1 cellular context compared by ENCODE assay signal in genomic region chr11:127109796-127110195, GRCh38.
TF ChIP-seq lines count a peak whose summit lies in the region.

No MANE protein-coding gene starts in this region.

TF ChIP-seq in GM23338, 12 proteins besides CTCF, POLR2A, EP300 and RAD21 (continued from another document):
- TF ChIP-seq ZNF462 (CRISPR knock-in tag; IDR thresholded peaks at IDR 0.05) (no peak), REST (IDR thresholded peaks at IDR 0.05; ENCODE audit: unreplicated experiment) (no peak), POLR2AphosphoS5 (IDR thresholded peaks at IDR 0.05; ENCODE audit: low read depth) (no peak), NANOG (IDR thresholded peaks at IDR 0.05; ENCODE audit: borderline replicate concordance) (no peak), ZNF331 (CRISPR knock-in tag; IDR thresholded peaks at IDR 0.05; ENCODE audit: low read depth) (no peak), ZNF114 (CRISPR knock-in tag; IDR thresholded peaks at IDR 0.05) (no peak)
- TF ChIP-seq, protein P1, sequence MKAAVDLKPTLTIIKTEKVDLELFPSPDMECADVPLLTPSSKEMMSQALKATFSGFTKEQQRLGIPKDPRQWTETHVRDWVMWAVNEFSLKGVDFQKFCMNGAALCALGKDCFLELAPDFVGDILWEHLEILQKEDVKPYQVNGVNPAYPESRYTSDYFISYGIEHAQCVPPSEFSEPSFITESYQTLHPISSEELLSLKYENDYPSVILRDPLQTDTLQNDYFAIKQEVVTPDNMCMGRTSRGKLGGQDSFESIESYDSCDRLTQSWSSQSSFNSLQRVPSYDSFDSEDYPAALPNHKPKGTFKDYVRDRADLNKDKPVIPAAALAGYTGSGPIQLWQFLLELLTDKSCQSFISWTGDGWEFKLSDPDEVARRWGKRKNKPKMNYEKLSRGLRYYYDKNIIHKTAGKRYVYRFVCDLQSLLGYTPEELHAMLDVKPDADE (IDR thresholded peaks at IDR 0.05): no peak
